5 cellular contexts compared by ENCODE assay signal in genomic region chr9:135869916-135870315, GRCh38.
"Had no signal": no experiment of that assay in that cellular context is flagged by ENCODE, and none has a peak within 500 bp of the region (broad histone marks: within the 10 kb centered on the region; RNA-seq: fewer than 3 reads in every experiment).

No MANE protein-coding gene starts in this region.

- H3K4me3 Mint-ChIP-seq: GM23338, HFFc6 had no signal

- H3K27ac Mint-ChIP-seq: GM23338, HFFc6 had no signal

- H3K9me3 ChIP-seq: HAP-1 had no signal

- H3K9me3 Mint-ChIP-seq: GM23338, HFFc6 had no signal

- H2AFZ ChIP-seq: GM23338 had no signal

- DNase-seq: HFFc6, IMR-90 had no signal

- H3K4me2 ChIP-seq: GM23338 had no signal

- H3K4me3 ChIP-seq: GM23338, HAP-1, K562 had no signal
